Comparison of ENCODE assay signal across 8 cellular contexts in the genomic region with DNA sequence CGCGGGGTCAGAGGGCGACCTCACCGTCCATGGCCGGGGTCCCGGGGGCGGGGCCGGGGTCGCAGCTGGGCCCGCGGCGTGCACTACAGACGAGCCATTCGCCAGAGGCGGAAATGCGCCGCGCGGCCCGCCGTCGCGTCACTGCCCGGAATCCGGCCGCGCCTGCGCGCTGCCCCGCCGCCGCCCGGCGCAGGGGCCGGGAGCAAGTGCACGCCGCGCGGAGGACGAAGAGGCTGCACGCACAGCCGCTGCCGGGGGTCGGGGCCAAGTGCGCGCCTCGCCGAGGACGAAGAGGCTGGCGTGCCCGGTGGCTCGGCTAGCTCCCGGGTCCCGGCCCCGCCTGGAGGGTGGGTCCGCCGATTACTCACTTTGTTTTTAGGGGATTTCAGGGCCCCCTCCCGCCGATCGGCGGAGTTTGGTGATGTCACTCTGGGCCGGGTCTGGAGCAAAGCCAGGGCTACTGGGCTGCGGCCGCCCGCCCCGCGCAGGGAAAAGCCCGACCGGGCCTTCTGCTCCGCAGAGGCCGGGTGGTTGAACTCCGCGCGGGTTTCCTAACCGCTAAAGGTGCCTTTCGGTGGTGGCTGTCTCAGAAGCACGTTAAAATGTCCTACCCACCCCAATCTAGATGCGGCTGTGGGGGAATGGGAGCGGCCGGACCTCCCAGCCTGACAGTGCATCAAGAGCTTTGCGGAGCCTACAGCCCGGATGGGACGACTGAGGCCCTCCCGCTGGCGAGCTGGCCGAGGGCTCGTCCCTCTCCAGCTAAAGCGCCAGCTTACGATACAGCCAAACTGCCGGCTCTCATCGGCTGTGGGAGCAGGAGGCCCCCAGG. TPM values are rescaled to one million over a fixed set of nuclear protein-coding genes. Genes with fewer than 3 reads are reported as not detected.
A peak's percentile ranks its signal among the peaks of the same experiment; 100 is the strongest.
DNase-seq lines count a peak whose midpoint lies in the region; FAIRE-seq lines count a peak whose summit lies in the region.

TSS of gene RELA (minus strand) at position 115 of the 832 bp plus-strand sequence. CDS start at position 31, 84 bp downstream.

- in situ Hi-C loops in G401 (cut with HindIII; ENCODE audit: low sequenced_read_pairs) (no loop called here), SK-MEL-5 (cut with HindIII; ENCODE audit: low pct_unique_long_range_greater_than_20kb, low sequenced_read_pairs) (no loop called here)

- no peak for FAIRE-seq in frontal cortex (lab: Jason Lieb, UNC)

- DNase-seq in G401 (ENCODE audit: low spot score), result peak; percentile 89
- DNase-seq in H4 (ENCODE audit: low spot score), result peak; percentile 83
- DNase-seq in LoVo (ENCODE audit: low spot score), result peak; percentile 96
- peak; percentile 78 for DNase-seq in SK-MEL-5 (ENCODE audit: low read depth, low spot score)
- DNase-seq in activated naive CD4-positive, alpha-beta T cell treated with Interleukin-2 at 50 U/mL for 16 hours, result peak; percentile 91
- peak; percentile 92 to 93 for DNase-seq in frontal cortex (ENCODE audit: low spot score in 2 of 2)
- peak in 55 of 56 donors; percentile 65 to 100 (median 91) for DNase-seq in nucleus accumbens (lab: John Stamatoyannopoulos, UW)
- DNase-seq in superior temporal gyrus (ENCODE audit: extremely low spot score), result peak; percentile 96

RNA-seq across cellular contexts. Expression of gene RELA, which starts in this region (rescaled TPM):
- total RNA-seq in G401 (2014; rRNA removed; shearing (Covaris generic)), result 29.7 and 38.0 TPM in 2 replicates
- 26.3 and 48.1 TPM in 2 replicates for total RNA-seq in H4 (2014; rRNA removed; shearing (Covaris generic))
- 16.6 and 26.1 TPM in 2 replicates for total RNA-seq in SK-MEL-5 (2014; rRNA removed; shearing (Covaris generic))
- polyA plus RNA-seq in SK-MEL-5 (2015; cell fraction: cytosol; rRNA removed), result 64.2 and 75.7 TPM in 2 replicates
- 75.0 and 119 TPM in 2 replicates for polyA plus RNA-seq in SK-MEL-5 (2015; cell fraction: nucleus; rRNA removed)
- 16.3 TPM for total RNA-seq in frontal cortex

Comparison
In these comparisons a context has a peak if more than half of its experiments do, and no peak if none do; other contexts are left out.
1. Peak in every context shown above with its lines: DNase-seq.